19 cellular contexts compared by ENCODE assay signal in the genomic region with DNA sequence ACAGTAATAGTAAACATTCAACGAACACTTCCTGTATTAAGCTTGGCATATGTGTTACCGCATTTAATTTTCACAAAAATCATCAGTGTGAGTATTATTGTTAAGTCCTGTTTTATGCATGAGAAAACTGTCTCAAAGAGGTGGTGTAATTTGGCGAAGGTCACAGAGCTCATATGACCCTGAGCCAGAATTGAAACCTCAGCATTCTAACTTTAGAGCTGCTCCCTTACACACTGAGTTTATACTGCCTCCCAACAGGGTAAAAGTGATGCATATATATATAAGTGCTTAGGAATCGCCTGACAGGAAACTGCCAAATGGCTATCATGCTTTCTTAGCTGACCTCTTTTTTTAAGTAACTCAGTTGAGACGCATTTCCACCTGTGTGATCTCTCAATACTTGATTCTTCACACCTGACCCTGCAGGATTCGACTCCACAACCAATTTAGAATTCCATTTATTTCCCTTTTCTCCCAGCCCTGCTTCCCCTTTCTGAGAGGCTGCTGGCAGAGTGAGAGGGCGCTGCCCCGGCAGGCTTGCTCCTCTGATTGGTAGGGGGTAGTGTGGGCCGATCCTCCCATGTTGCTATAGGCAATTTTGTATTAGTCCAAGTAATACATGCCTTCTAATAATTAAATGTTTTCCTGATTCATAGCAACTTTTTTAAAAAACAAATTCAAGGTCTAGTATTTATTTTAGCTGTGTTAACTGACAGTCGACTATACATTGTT.
"Had no signal": no experiment of that assay in that cellular context is flagged by ENCODE, and none has a peak within 500 bp of the region (broad histone marks: within the 10 kb centered on the region; RNA-seq: fewer than 3 reads in every experiment).

No MANE protein-coding gene starts in this region.

- H3K4me3 Mint-ChIP-seq: effector memory CD8-positive, alpha-beta T cell; naive B cell; neural progenitor cell had no signal

- H3K9me3 Mint-ChIP-seq: effector memory CD8-positive, alpha-beta T cell; neural progenitor cell had no signal

- H3K27me3 Mint-ChIP-seq: effector memory CD8-positive, alpha-beta T cell; naive B cell had no signal

- ATAC-seq: effector memory CD8-positive, alpha-beta T cell; left colon; mucosa of descending colon had no signal

- H3K27ac Mint-ChIP-seq: effector memory CD8-positive, alpha-beta T cell; neural progenitor cell had no signal

- DNase-seq: activated CD4-positive, alpha-beta T cell treated with anti-CD3 and anti-CD28 coated beads, Interleukin-2, amount 50 U/mL, for 1 hour; activated CD8-positive, alpha-beta memory T cell treated with anti-CD3 and anti-CD28 coated beads, Interleukin-2, amount 50 U/mL, for 48 hours; activated effector memory CD4-positive, alpha-beta T cell treated with Interleukin-2 at 50 U/mL for 16 hours; activated naive CD4-positive, alpha-beta T cell treated with anti-CD3 and anti-CD28 coated beads, Interleukin-2, amount 50 U/mL, for 16 hours; activated T-cell treated with anti-CD3 and anti-CD28 coated beads, Interleukin-2, amount 50 U/mL, for 48 hours; cortex of kidney; effector memory CD8-positive, alpha-beta T cell; foreskin fibroblast; hippocampal formation; left colon; mucosa of descending colon; naive B cell; ovary; stimulated activated CD4-positive, alpha-beta T cell treated with anti-CD3 and anti-CD28 coated beads, Interleukin-2, amount 100 ng/mL, for 24 hours; stimulated activated naive CD4-positive, alpha-beta T cell treated with Interleukin-2 at 50 U/mL for 16 hours; T-helper 1 cell; T-helper 9 cell; thyroid gland had no signal

- H3K4me1 Mint-ChIP-seq: neural progenitor cell had no signal
